In the genomic region with DNA sequence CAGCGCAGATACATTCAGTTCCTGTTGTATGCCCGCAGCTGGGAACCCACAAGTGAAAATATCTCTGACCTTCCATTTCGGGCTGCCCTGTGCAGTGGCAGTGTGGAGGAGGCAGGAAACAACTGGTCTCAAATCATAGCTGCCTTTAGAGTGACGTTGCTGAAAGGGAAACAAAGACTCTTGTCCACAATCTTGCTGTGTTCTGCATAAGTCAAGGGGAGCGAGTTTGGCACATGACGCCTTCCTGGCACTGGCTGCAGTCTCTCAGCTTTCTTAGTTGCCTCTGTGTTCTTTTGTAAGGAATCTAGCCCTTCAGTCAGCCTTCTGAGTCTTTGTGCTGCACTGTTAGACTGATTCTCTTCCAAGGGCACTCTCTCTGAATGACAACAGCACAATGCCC, we compare ENCODE assay signal across 27 cellular contexts. TPM values are rescaled to one million over a fixed set of nuclear protein-coding genes. Genes with fewer than 3 reads are reported as not detected.
DNase-seq lines count a peak whose midpoint lies in the region; ATAC-seq and TF ChIP-seq lines count a peak whose summit lies in the region.
"Had no signal": no experiment of that assay in that cellular context is flagged by ENCODE, and none has a peak within 500 bp of the region (broad histone marks: within the 10 kb centered on the region; RNA-seq: fewer than 3 reads in every experiment).

No MANE protein-coding gene starts in this region.

- no peaks in the 10 kb centered on the region for H3K36me3 ChIP-seq in osteoblast (ENCODE audit: insufficient read depth, low read length)
- H3K36me3 ChIP-seq: colonic mucosa, MG63, pancreas, Peyer's patch had no signal

- no peaks in the 10 kb centered on the region for H3K27me3 ChIP-seq in osteoblast (ENCODE audit: insufficient read depth, low read length)
- H3K27me3 ChIP-seq: colonic mucosa, hepatocyte, MG63, pancreas, Peyer's patch had no signal

- H2AFZ ChIP-seq in osteoblast (ENCODE audit: low read length): no peak overlapping the region
- H2AFZ ChIP-seq: hepatocyte had no signal

- no peaks in the 10 kb centered on the region for H4K20me1 ChIP-seq in osteoblast (ENCODE audit: insufficient read depth, low read length)

- peak overlapping the region; percentile 16 for H3K4me2 ChIP-seq in osteoblast (ENCODE audit: insufficient read depth, low read length)
- H3K4me2 ChIP-seq: hepatocyte, smooth muscle cell had no signal

- no peaks in the 10 kb centered on the region for H3K79me2 ChIP-seq in osteoblast (ENCODE audit: insufficient read depth, low read length)
- H3K79me2 ChIP-seq: hepatocyte had no signal

- no peaks in the 10 kb centered on the region for H3K9me3 ChIP-seq in osteoblast (ENCODE audit: low read depth, low read length)
- H3K9me3 ChIP-seq: colonic mucosa, MG63, pancreas, Peyer's patch had no signal

- TF ChIP-seq CTCF in astrocyte of the spinal cord (IDR thresholded peaks at IDR 0.05; ENCODE audit: low read depth, low read length) (no peak), osteoblast (IDR thresholded peaks at IDR 0.05; ENCODE audit: extremely low read depth, low read depth, low read length) (no peak)

- DNase-seq in MV-4-11 (lab: John Stamatoyannopoulos, UW): peak; percentile 14
- DNase-seq in astrocyte of the spinal cord (ENCODE audit: low read depth, low spot score): peak; percentile 47
- no peak for DNase-seq in osteoblast (ENCODE audit: insufficient read length, low spot score, missing footprints)
- no peak for DNase-seq in activated CD4-positive, alpha-beta T cell treated with anti-CD3 and anti-CD28 coated beads for 1 hour
- DNase-seq: activated CD4-positive, alpha-beta T cell treated with anti-CD3 and anti-CD28 coated beads, Interleukin-2, amount 10 ng/mL, durations not matched to agents 24 days and 14 days; activated CD8-positive, alpha-beta memory T cell treated with anti-CD3 and anti-CD28 coated beads for 24 hours; activated T-cell treated with anti-CD3 and anti-CD28 coated beads for 4 hours; colonic mucosa; DND-41; effector CD8-positive, alpha-beta T cell; KG1; mammary epithelial cell; MG63; NCI-H1417; NCI-H2029; NCI-H345; pancreas; Peyer's patch; retina; SHP77 treated with DMSO at 0.1 percent for 48 hours had no signal

- ATAC-seq in HG02884 (IDR thresholded peaks at IDR 0.05; ENCODE audit: unreplicated experiment) (no peak), HG02610 (IDR thresholded peaks at IDR 0.05; ENCODE audit: unreplicated experiment) (no peak), GM19463 (IDR thresholded peaks at IDR 0.05; ENCODE audit: unreplicated experiment) (no peak)
- ATAC-seq: activated naive CD4-positive, alpha-beta T cell treated with anti-CD3 and anti-CD28 coated beads, Interleukin-2, amount 50 U/mL, for 72 hours; pancreas had no signal

- no peak overlapping the region for H3K27ac ChIP-seq in osteoblast (ENCODE audit: low read depth, low read length)
- H3K27ac ChIP-seq: colonic mucosa, hepatocyte, pancreas, Peyer's patch had no signal

- H3K4me3 ChIP-seq in astrocyte of the spinal cord (ENCODE audit: low read depth, low read length): no peak overlapping the region
- no peak overlapping the region for H3K4me3 ChIP-seq in osteoblast (ENCODE audit: insufficient read depth, low read length)
- H3K4me3 ChIP-seq: colonic mucosa, hepatocyte, MG63, pancreas, Peyer's patch, smooth muscle cell had no signal

- in situ Hi-C loops in astrocyte of the spinal cord (cut with HindIII; ENCODE audit: low sequenced_read_pairs): no loop called here

- peaks cover 22% of the 10 kb centered on the region for H3K4me1 ChIP-seq in osteoblast (ENCODE audit: insufficient read depth, low read length)
- H3K4me1 ChIP-seq: colonic mucosa, Peyer's patch had no signal

RNA-seq across cellular contexts. Expression of gene ADAMTS16, which starts 24.0 kb away (rescaled TPM):
- total RNA-seq in osteoblast: 1.4 and 1.5 TPM in 2 replicates
- total RNA-seq: activated CD4-positive, alpha-beta T cell treated with anti-CD3 and anti-CD28 coated beads, Interleukin-2, amount 10 ng/mL, durations not matched to agents 24 days and 14 days; activated naive CD4-positive, alpha-beta T cell treated with anti-CD3 and anti-CD28 coated beads, Interleukin-2, amount 50 U/mL, for 72 hours; activated T-helper 2 cell treated with anti-CD3 and anti-CD28 coated beads, Interferon-gamma antibody, Interleukin-2, Interleukin-4, amounts not matched to agents 10 μg/mL and 5 μg/mL and 100 μg/mL, durations not matched to agents 14 hours and 24 hours and 36 hours; mammary epithelial cell had no signal

Comparison
In these comparisons a context has a peak if more than half of its experiments do, and no peak if none do; other contexts are left out.
1. DNase-seq: peak in MV-4-11 (single experiment) and astrocyte of the spinal cord (single experiment); none in osteoblast (single experiment) and activated CD4-positive, alpha-beta T cell treated with anti-CD3 and anti-CD28 coated beads for 1 hour (single experiment).